ENCODE assay signal across 16 cellular contexts in the genomic region with DNA sequence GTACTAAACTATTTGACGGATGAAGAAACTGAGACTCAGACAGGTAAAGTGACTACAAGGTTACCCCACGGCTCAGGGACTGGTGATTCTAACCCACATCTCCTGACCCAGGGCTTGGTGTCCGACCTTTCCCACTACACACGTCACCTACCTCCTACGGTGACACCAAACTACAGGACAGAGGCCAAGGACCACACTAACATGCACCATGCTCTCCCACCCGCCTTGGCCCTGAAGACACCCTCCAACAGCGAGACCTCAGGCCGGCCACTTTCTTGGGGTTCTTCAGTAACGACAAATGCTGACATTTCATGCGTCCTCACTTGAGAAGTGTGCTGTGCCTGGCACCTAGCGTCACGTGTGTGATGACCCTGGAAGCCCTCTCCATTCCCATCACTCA. TPM values are rescaled to one million over a fixed set of nuclear protein-coding genes. Genes with fewer than 3 reads are reported as not detected.
DNase-seq lines count a peak whose midpoint lies in the region; ATAC-seq and TF ChIP-seq lines count a peak whose summit lies in the region.
"Had no signal": no experiment of that assay in that cellular context is flagged by ENCODE, and none has a peak within 500 bp of the region (broad histone marks: within the 10 kb centered on the region; RNA-seq: fewer than 3 reads in every experiment).

No MANE protein-coding gene starts in this region.

- peaks cover 0 to 68% (median 32%) of the 10 kb centered on the region in 9 donors for H3K36me3 ChIP-seq in heart left ventricle
- peaks cover 22% of the 10 kb centered on the region for H3K36me3 ChIP-seq in right atrium auricular region
- H3K36me3 ChIP-seq in spleen: peaks cover 0 to 80% (median 41%) of the 10 kb centered on the region in 6 donors
- H3K36me3 ChIP-seq in smooth muscle cell (ENCODE audit: low read depth): no peaks in the 10 kb centered on the region

- peaks cover 17% of the 10 kb centered on the region for H3K79me2 ChIP-seq in smooth muscle cell (ENCODE audit: low read depth)

- H3K4me3 ChIP-seq in heart left ventricle (no peak overlapping the region), right atrium auricular region (no peak overlapping the region), spleen (no peak overlapping the region), smooth muscle cell (no peak overlapping the region)
- H3K4me3 ChIP-seq: A549, Peyer's patch had no signal

- H3K27me3 ChIP-seq in heart left ventricle (no peaks in the 10 kb centered on the region), right atrium auricular region (no peaks in the 10 kb centered on the region), spleen (replicated peaks in 1 of 7) (no peaks in the 10 kb centered on the region), smooth muscle cell (ENCODE audit: low read depth) (no peaks in the 10 kb centered on the region)
- H3K27me3 ChIP-seq: Peyer's patch had no signal

- WGBS in heart left ventricle, 4 donors: 92 to 97% (median 93%) methylated on average over 11 to 12 of the region's 12 CpGs
- WGBS in spleen, 5 donors: 92 to 97% (median 95%) methylated on average over 12 of the region's 12 CpGs
- WGBS in smooth muscle cell (ENCODE audit: low lambda C conversion rate): 97% methylated on average over 12 of the region's 12 CpGs

- CTCF ChIA-PET in WTC11 (lab: Charles Lee): interaction anchor here (0.6 to 1.7 kb wide), 3 partner anchors 31 to 128 kb away, joined by 3 to 6 read pairs (median 6); no protein-coding TSS in a partner anchor

- TF ChIP-seq POLR2A in heart left ventricle (IDR thresholded peaks at IDR 0.05) (no peak), spleen (IDR thresholded peaks at IDR 0.05) (no peak)

- intact Hi-C loops in heart left ventricle (cut with DNase I): loop anchor here in 3 of 10 donors (10.0 kb wide), 3 partner anchors 93 to 173 kb away; partner anchors contain the start of genes GPRC5B (in 1 of the 3) and VPS35L (in 1 of the 3)
- intact Hi-C loops in spleen (cut with DNase I; ENCODE audit: low total_unique reads): no loop called here

- no peaks in the 10 kb centered on the region for H3K9me3 Mint-ChIP-seq in WTC11
- H3K9me3 Mint-ChIP-seq in endothelial cell (ENCODE audit: unreplicated experiment): no peaks in the 10 kb centered on the region

- ATAC-seq in heart left ventricle (no peak), WTC11 (no peak)
- ATAC-seq: A549 had no signal

- H3K27me3 Mint-ChIP-seq in WTC11 (ENCODE audit: low read depth) (no peaks in the 10 kb centered on the region), endothelial cell (ENCODE audit: unreplicated experiment) (peaks cover 17% of the 10 kb centered on the region)

- POLR2A ChIA-PET in WTC11 (lab: Charles Lee): no interaction called here

- H4K20me1 ChIP-seq in smooth muscle cell (ENCODE audit: low read depth): peaks cover 12% of the 10 kb centered on the region

- H3K9me3 ChIP-seq in heart left ventricle (no peaks in the 10 kb centered on the region), right atrium auricular region (no peaks in the 10 kb centered on the region), spleen (no peaks in the 10 kb centered on the region), smooth muscle cell (replicated peaks; ENCODE audit: low read depth) (no peaks in the 10 kb centered on the region)
- H3K9me3 ChIP-seq: A549, Peyer's patch had no signal

- H3K27ac ChIP-seq in heart left ventricle: peak overlapping the region in 8 of 12 donors; percentile 55 to 80 (median 70)
- no peak overlapping the region for H3K27ac ChIP-seq in right atrium auricular region
- no peak overlapping the region for H3K27ac ChIP-seq in spleen
- no peak overlapping the region for H3K27ac ChIP-seq in smooth muscle cell (ENCODE audit: low read depth)
- H3K27ac ChIP-seq: A549 had no signal

- no peaks in the 10 kb centered on the region for H3F3A ChIP-seq in smooth muscle cell (ENCODE audit: low read depth)

- H3K4me1 ChIP-seq in heart left ventricle (peaks cover 4 to 43% (median 27%) of the 10 kb centered on the region in 12 donors), right atrium auricular region (peaks cover 0 to 24% of the 10 kb centered on the region in 2 donors), spleen (peaks cover 0 to 10% (median 9%) of the 10 kb centered on the region in 6 donors), smooth muscle cell (ENCODE audit: low read depth) (peaks cover 13% of the 10 kb centered on the region)

- TF ChIP-seq CTCF in heart left ventricle (IDR thresholded peaks at IDR 0.05): no peak
- TF ChIP-seq CTCF in right atrium auricular region (IDR thresholded peaks at IDR 0.05): no peak
- TF ChIP-seq CTCF in WTC11 (IDR thresholded peaks at IDR 0.05): no peak
- TF ChIP-seq CTCF in endothelial cell (IDR thresholded peaks at IDR 0.05; ENCODE audit: unreplicated experiment): no peak
- no peak for TF ChIP-seq CTCF in spleen (IDR thresholded peaks at IDR 0.05 in 8 of 11, conservative IDR thresholded peaks at IDR 0.05 in 3 of 11)
- no peak for TF ChIP-seq CTCF in smooth muscle cell (IDR thresholded peaks at IDR 0.05; ENCODE audit: borderline replicate concordance, insufficient read depth, poor library complexity, severe bottlenecking)

- DNase-seq in heart left ventricle (no peak), right atrium auricular region (ENCODE audit: low spot score) (no peak), WTC11 (ENCODE audit: low spot score) (no peak), endothelial cell (ENCODE audit: low spot score) (no peak), spleen (peak; percentile 37), anterior cingulate cortex (lab: John Stamatoyannopoulos, UW) (no peak), NCI-H748 treated with DMSO at 0.1 percent for 48 hours (lab: John Stamatoyannopoulos, UW) (no peak), smooth muscle cell (lab: John Stamatoyannopoulos, UW; ENCODE audit: unreplicated experiment) (no peak)
- DNase-seq: DMS79, KG1, NCI-H1092, NCI-H446 treated with DMSO at 0.1 percent for 48 hours, NCI-H82, Peyer's patch, SHP77 had no signal

- H3K4me3 Mint-ChIP-seq in WTC11 (no peak overlapping the region), endothelial cell (ENCODE audit: unreplicated experiment) (peak overlapping the region; percentile 72)

- no peak overlapping the region for H3K4me2 ChIP-seq in smooth muscle cell
- H3K4me2 ChIP-seq: A549 had no signal

- H3K27ac Mint-ChIP-seq in WTC11 (peak overlapping the region; percentile 73), endothelial cell (ENCODE audit: unreplicated experiment) (peak overlapping the region; percentile 87)

- H3K36me3 Mint-ChIP-seq in WTC11: peaks cover 68% of the 10 kb centered on the region
- peaks cover 38% of the 10 kb centered on the region for H3K36me3 Mint-ChIP-seq in endothelial cell (ENCODE audit: low read depth, unreplicated experiment)

- H2AFZ ChIP-seq in smooth muscle cell (ENCODE audit: low read depth): no peak overlapping the region

- H3K4me1 Mint-ChIP-seq in WTC11: peaks cover 68% of the 10 kb centered on the region
- H3K4me1 Mint-ChIP-seq in endothelial cell (ENCODE audit: unreplicated experiment): peaks cover 43% of the 10 kb centered on the region

- H3K9ac ChIP-seq in smooth muscle cell (ENCODE audit: low read depth): no peak overlapping the region

TF ChIP-seq in WTC11, 78 proteins besides CTCF, POLR2A, EP300 and RAD21:
- TF ChIP-seq ZNF121 (CRISPR knock-in tag; IDR thresholded peaks at IDR 0.05) (0 out of 2 replicates have a peak, but pooled peaks have one; percentile 14), ZNF396 (CRISPR knock-in tag; IDR thresholded peaks at IDR 0.05; ENCODE audit: borderline replicate concordance) (no peak)

RNA-seq across cellular contexts. Expression of gene KNOP1, which starts 6.4 kb away (rescaled TPM):
- total RNA-seq in heart left ventricle (10 to 100 TPM in 1 of 9 donors, 1 to 10 TPM in 8; 6.3 to 11.5 (median 7.9) TPM), right atrium auricular region (1 to 10 TPM; 4.1 to 5.4 TPM), WTC11 (2021) (87.4 to 102 TPM (median 93.4 TPM) in 3 replicates), endothelial cell (ENCODE audit: unreplicated experiment) (36.6 TPM), spleen (10 to 100 TPM in 4 of 7 donors, 1 to 10 TPM in 3; 8.1 to 13.7 (median 10.4) TPM), smooth muscle cell (31.0 and 38.7 TPM in 2 replicates)
- polyA plus RNA-seq in heart left ventricle (10 to 100 TPM in 1 of 2 donors, 1 to 10 TPM in 1; 9.1 to 12.1 TPM), spleen (10 to 100 TPM in 1 of 3 donors, 1 to 10 TPM in 2; 7.1 to 10.7 (median 7.4) TPM), smooth muscle cell (32.6 and 35.6 TPM in 2 replicates)

RNA-seq across cellular contexts. Expression of gene IQCK, which starts 6.4 kb away (rescaled TPM):
- total RNA-seq in heart left ventricle (10 to 100 TPM in 3 of 9 donors, 1 to 10 TPM in 6; 5.7 to 17.4 (median 9.0) TPM), right atrium auricular region (10 to 100 TPM in 1 of 2 donors, 1 to 10 TPM in 1; 7.5 to 14.4 TPM), WTC11 (2021) (5.2 to 6.0 TPM (median 5.8 TPM) in 3 replicates), endothelial cell (ENCODE audit: unreplicated experiment) (18.6 TPM), spleen (10 to 100 TPM in 3 of 7 donors, 1 to 10 TPM in 4; 5.1 to 19.9 (median 8.3) TPM), smooth muscle cell (14.6 and 19.1 TPM in 2 replicates)
- polyA plus RNA-seq in heart left ventricle (1 to 10 TPM; 5.6 to 9.6 TPM), spleen (1 to 10 TPM; 3.6 to 4.7 (median 4.5) TPM), smooth muscle cell (11.2 and 14.5 TPM in 2 replicates)

Comparison
In these comparisons a context has a peak if more than half of its experiments do, and no peak if none do; other contexts are left out.
1. H3K27ac ChIP-seq: peak in heart left ventricle (8 of 12); none in right atrium auricular region (0 of 2), spleen (0 of 8) and smooth muscle cell (single experiment).